ENCODE assay signal across 17 cellular contexts in the genomic region with DNA sequence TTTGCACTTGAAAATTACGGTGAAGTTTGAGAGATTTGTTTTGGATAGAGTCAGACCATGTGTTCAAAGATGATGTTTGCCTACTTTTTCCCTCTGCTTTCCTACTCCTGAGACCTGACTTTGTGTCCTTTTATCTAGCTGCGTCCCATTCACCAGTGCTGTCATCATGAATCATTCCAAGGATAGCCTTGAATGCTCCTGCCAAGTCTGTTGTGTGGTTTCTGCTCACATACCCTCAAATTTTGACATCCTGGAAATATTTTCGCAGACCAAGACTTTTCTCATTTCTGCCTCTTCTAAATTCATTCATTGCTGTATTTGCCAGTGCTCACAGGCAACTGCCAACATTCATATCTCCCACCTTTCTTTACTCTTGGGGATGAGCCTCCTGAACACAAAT.
DNase-seq lines count a peak whose midpoint lies in the region; ATAC-seq, FAIRE-seq and TF ChIP-seq lines count a peak whose summit lies in the region.
"Had no signal": no experiment of that assay in that cellular context is flagged by ENCODE, and none has a peak within 500 bp of the region (broad histone marks: within the 10 kb centered on the region; RNA-seq: fewer than 3 reads in every experiment).

No MANE protein-coding gene starts in this region.

- H3K9me3 Mint-ChIP-seq in astrocyte (ENCODE audit: unreplicated experiment) = no peaks in the 10 kb centered on the region
- H3K9me3 Mint-ChIP-seq: activated CD4-positive, alpha-beta T cell treated with anti-CD3 and anti-CD28 coated beads, Interleukin-2, amount 10 ng/mL, durations not matched to agents 7 days and 5 days; activated naive CD8-positive, alpha-beta T cell treated with anti-CD3 and anti-CD28 coated beads for 36 hours; endodermal cell had no signal

- no peak overlapping the region for H3K9ac ChIP-seq in astrocyte (ENCODE audit: low read length)

- H3K27ac Mint-ChIP-seq in astrocyte (ENCODE audit: unreplicated experiment) = peak overlapping the region; percentile 1
- H3K27ac Mint-ChIP-seq: activated CD4-positive, alpha-beta T cell treated with anti-CD3 and anti-CD28 coated beads, Interleukin-2, amount 10 ng/mL, durations not matched to agents 7 days and 5 days; activated naive CD8-positive, alpha-beta T cell treated with anti-CD3 and anti-CD28 coated beads for 36 hours had no signal

- H3K27ac ChIP-seq in astrocyte (ENCODE audit: low read depth, low read length) = peak overlapping the region; percentile 16
- H3K27ac ChIP-seq: SJCRH30, stomach had no signal

- H2AFZ ChIP-seq in astrocyte (ENCODE audit: low read depth, low read length) = no peak overlapping the region

- H3K36me3 Mint-ChIP-seq in astrocyte (ENCODE audit: low read depth, unreplicated experiment) = peaks cover 11% of the 10 kb centered on the region

- CTCF ChIA-PET in HEK293T (lab: Yijun Ruan, JAX) = interaction anchor here (1.3 kb wide), 1 partner anchor 14 kb away, joined by 5 read pairs; no protein-coding TSS in a partner anchor

- H3K36me3 ChIP-seq in astrocyte (ENCODE audit: insufficient read depth, low read length) = no peaks in the 10 kb centered on the region
- H3K36me3 ChIP-seq: SJCRH30 had no signal

- no peaks in the 10 kb centered on the region for H3K27me3 ChIP-seq in astrocyte (ENCODE audit: insufficient read depth, low read length)
- H3K27me3 ChIP-seq: SJCRH30, stomach had no signal

- H3K4me1 Mint-ChIP-seq in astrocyte (ENCODE audit: low read depth, unreplicated experiment) = peaks cover 28% of the 10 kb centered on the region
- H3K4me1 Mint-ChIP-seq: activated CD4-positive, alpha-beta T cell treated with anti-CD3 and anti-CD28 coated beads, Interleukin-2, amount 10 ng/mL, durations not matched to agents 7 days and 5 days had no signal

- H3K79me2 ChIP-seq in astrocyte (ENCODE audit: insufficient read depth, low read length) = no peaks in the 10 kb centered on the region

- TF ChIP-seq CTCF in astrocyte (IDR thresholded peaks at IDR 0.05; ENCODE audit: insufficient read depth, low read depth, low read length) = no peak

- no peak overlapping the region for H3K4me3 Mint-ChIP-seq in astrocyte (ENCODE audit: unreplicated experiment)
- H3K4me3 Mint-ChIP-seq: activated CD4-positive, alpha-beta T cell treated with anti-CD3 and anti-CD28 coated beads, Interleukin-2, amount 10 ng/mL, durations not matched to agents 7 days and 5 days; activated naive CD8-positive, alpha-beta T cell treated with anti-CD3 and anti-CD28 coated beads for 36 hours; endodermal cell had no signal

- peak; percentile 9 for DNase-seq in AG08395 (ENCODE audit: low spot score)
- peak; percentile 89 for DNase-seq in HT1080 (ENCODE audit: low read depth)
- DNase-seq in astrocyte (ENCODE audit: low read depth) = peak; percentile 78
- peak; percentile 61 for DNase-seq in iris pigment epithelial cell (ENCODE audit: low read depth)
- DNase-seq in SW 1271 (lab: John Stamatoyannopoulos, UW) = no peak
- no peak for DNase-seq in HEK293T (ENCODE audit: extremely low spot score)
- DNase-seq in NCI-H128 (lab: John Stamatoyannopoulos, UW; ENCODE audit: unreplicated experiment) = no peak
- DNase-seq: activated CD4-positive, alpha-beta T cell treated with anti-CD3 and anti-CD28 coated beads, Interleukin-2, amount 10 ng/mL, durations not matched to agents 7 days and 5 days; activated naive CD8-positive, alpha-beta T cell treated with anti-CD3 and anti-CD28 coated beads for 36 hours; endodermal cell; NCI-H2081 treated with DMSO at 0.1 percent for 48 hours; NCI-H524; SJCRH30; stomach had no signal

- no peak overlapping the region for H3K4me3 ChIP-seq in astrocyte (ENCODE audit: insufficient read depth, low read depth, low read length)
- H3K4me3 ChIP-seq: SJCRH30, stomach had no signal

- peaks cover 18% of the 10 kb centered on the region for H3K4me1 ChIP-seq in astrocyte (ENCODE audit: insufficient read depth, low read length)
- H3K4me1 ChIP-seq: SJCRH30, stomach had no signal

- POLR2A ChIA-PET in HEK293T (lab: Yijun Ruan, JAX) = no interaction called here

- peak; percentile 55 for FAIRE-seq in astrocyte (lab: Jason Lieb, UNC)
- FAIRE-seq: frontal cortex had no signal

- no peak for ATAC-seq in GM19467 (IDR thresholded peaks at IDR 0.05; ENCODE audit: unreplicated experiment)
- ATAC-seq: left lobe of liver had no signal

- H3K9me3 ChIP-seq in astrocyte (ENCODE audit: insufficient read depth, low read depth, low read length) = no peaks in the 10 kb centered on the region
- H3K9me3 ChIP-seq: SJCRH30, stomach had no signal

- H3K27me3 Mint-ChIP-seq in astrocyte (ENCODE audit: low read depth, unreplicated experiment) = no peaks in the 10 kb centered on the region
- H3K27me3 Mint-ChIP-seq: activated CD4-positive, alpha-beta T cell treated with anti-CD3 and anti-CD28 coated beads, Interleukin-2, amount 10 ng/mL, durations not matched to agents 7 days and 5 days; activated naive CD8-positive, alpha-beta T cell treated with anti-CD3 and anti-CD28 coated beads for 36 hours had no signal

- H3K4me2 ChIP-seq in astrocyte (ENCODE audit: low read length) = peak overlapping the region; percentile 48

- no peaks in the 10 kb centered on the region for H4K20me1 ChIP-seq in astrocyte (ENCODE audit: insufficient read depth, low read length)

TF ChIP-seq in HEK293T, 16 proteins besides CTCF, POLR2A, EP300 and RAD21:
- TF ChIP-seq ELF4 (IDR thresholded peaks at IDR 0.05) (no peak), ZNF384 (IDR thresholded peaks at IDR 0.05) (no peak), SUZ12 (IDR thresholded peaks at IDR 0.05) (no peak), BHLHE40 (IDR thresholded peaks at IDR 0.05; ENCODE audit: borderline replicate concordance) (no peak), TARDBP (IDR thresholded peaks at IDR 0.05) (no peak), CTBP1 (IDR thresholded peaks at IDR 0.05; ENCODE audit: borderline replicate concordance) (no peak), FOXM1 (IDR thresholded peaks at IDR 0.05; ENCODE audit: borderline replicate concordance) (no peak), SP1 (IDR thresholded peaks at IDR 0.05) (no peak), L3MBTL2 (conservative IDR thresholded peaks at IDR 0.05) (no peak), FOXK2 (IDR thresholded peaks at IDR 0.05) (no peak), FOXA1 (IDR thresholded peaks at IDR 0.05) (no peak)

Comparison
In these comparisons a context has a peak if more than half of its experiments do, and no peak if none do; other contexts are left out.
1. DNase-seq: peak in AG08395 (single experiment), HT1080 (single experiment), astrocyte (single experiment) and iris pigment epithelial cell (single experiment); none in SW 1271 (0 of 2), HEK293T (single experiment) and NCI-H128 (single experiment).